ENCODE assay signal across 8 cellular contexts in the genomic region with DNA sequence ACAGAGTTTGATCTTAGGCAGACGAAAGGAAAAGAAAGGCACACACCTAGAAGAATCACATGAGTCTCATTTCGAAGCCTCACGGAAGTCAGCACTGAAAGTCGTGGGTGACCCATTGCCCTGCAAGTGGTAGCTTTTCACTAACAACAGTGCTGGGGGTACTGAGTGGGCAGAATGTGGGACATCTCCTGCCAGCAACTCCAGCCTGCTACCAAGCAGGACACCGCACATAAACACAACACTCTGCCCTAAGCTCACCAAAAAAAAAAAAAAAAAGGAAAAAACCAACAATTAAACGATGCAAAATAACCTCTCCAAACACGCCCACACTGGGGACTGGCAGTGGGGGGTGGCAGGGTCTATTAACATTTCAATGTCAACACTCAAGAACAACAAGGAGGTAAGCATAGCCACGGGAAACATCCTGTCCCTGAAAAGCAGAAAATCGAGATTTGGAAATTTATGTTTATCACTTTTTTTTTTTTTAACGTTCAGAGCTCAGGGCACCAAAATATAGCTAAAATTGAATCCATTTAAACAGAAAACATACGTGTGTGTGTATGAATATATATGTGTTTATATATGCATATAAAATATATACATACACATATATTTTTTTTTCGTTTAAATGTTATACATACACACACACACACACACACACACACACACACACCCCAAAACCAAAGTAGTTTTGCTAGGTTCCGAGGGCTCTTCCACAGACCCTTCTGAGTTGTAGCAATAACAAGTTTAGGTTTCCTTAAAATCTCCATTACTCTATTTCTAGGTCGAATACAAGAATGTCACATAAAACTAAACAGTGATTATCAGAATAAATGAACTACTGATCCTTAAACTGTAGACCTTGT. TPM values are rescaled to one million over a fixed set of nuclear protein-coding genes. Genes with fewer than 3 reads are reported as not detected.
DNase-seq lines count a peak whose midpoint lies in the region; ATAC-seq and TF ChIP-seq lines count a peak whose summit lies in the region.

No MANE protein-coding gene starts in this region.

- intact Hi-C loops in spleen (cut with DNase I; ENCODE audit: low total_unique reads) = loop anchor here (10.0 kb wide), 1 partner anchor 71 kb away; the partner anchor contains the start of genes EEF1B2 and NDUFS1

- no peaks in the 10 kb centered on the region for H3K36me3 ChIP-seq in adipocyte (ENCODE audit: control insufficient read depth, insufficient read depth, low read length, severe bottlenecking)
- H3K36me3 ChIP-seq in spleen = no peaks in the 10 kb centered on the region

- TF ChIP-seq POLR2A in spleen (IDR thresholded peaks at IDR 0.05) = no peak

- H3K4me3 Mint-ChIP-seq in activated CD8-positive, alpha-beta memory T cell treated with anti-CD3 and anti-CD28 coated beads, Interleukin-2, amount 10 ng/mL, durations not matched to agents 7 days and 5 days = peak overlapping the region; percentile 93

- no peak for ATAC-seq in activated CD8-positive, alpha-beta memory T cell treated with anti-CD3 and anti-CD28 coated beads, Interleukin-2, amount 10 ng/mL, durations not matched to agents 7 days and 5 days

- CTCF ChIA-PET in activated CD8-positive, alpha-beta memory T cell treated with anti-CD3 and anti-CD28 coated beads, Interleukin-2, amount 10 ng/mL, durations not matched to agents 7 days and 5 days (lab: Charles Lee) = interaction anchor here (0.6 to 1.3 kb wide), 5 partner anchors 10 to 99 kb away, joined by 3 to 4 read pairs (median 3); partner anchors contain the start of genes EEF1B2 and NDUFS1

- no peak for TF ChIP-seq CTCF in spleen (IDR thresholded peaks at IDR 0.05 in 8 of 11, conservative IDR thresholded peaks at IDR 0.05 in 3 of 11)

- H3K36me3 Mint-ChIP-seq in activated CD8-positive, alpha-beta memory T cell treated with anti-CD3 and anti-CD28 coated beads, Interleukin-2, amount 10 ng/mL, durations not matched to agents 7 days and 5 days = peaks cover 4% of the 10 kb centered on the region

- H3K4me1 ChIP-seq in adipocyte (ENCODE audit: control insufficient read depth, insufficient read depth, low read length) (peaks cover 20% of the 10 kb centered on the region), spleen (peaks cover 13 to 84% (median 47%) of the 10 kb centered on the region in 6 donors)

- H3K9ac ChIP-seq in adipocyte (ENCODE audit: low read length) = peak overlapping the region; percentile 100

- H3K27ac Mint-ChIP-seq in activated CD8-positive, alpha-beta memory T cell treated with anti-CD3 and anti-CD28 coated beads, Interleukin-2, amount 10 ng/mL, durations not matched to agents 7 days and 5 days = peak overlapping the region; percentile 99

- H3K4me3 ChIP-seq in adipocyte (ENCODE audit: low read length) = peak overlapping the region; percentile 85
- peak overlapping the region; percentile 60 to 80 (median 64) for H3K4me3 ChIP-seq in spleen

- 4 to 14% (median 12%) methylated on average over 14 of the region's 14 CpGs for WGBS in spleen, 5 donors

- peak; percentile 62 for DNase-seq in activated CD8-positive, alpha-beta memory T cell treated with anti-CD3 and anti-CD28 coated beads, Interleukin-2, amount 10 ng/mL, durations not matched to agents 7 days and 5 days
- DNase-seq in activated CD8-positive, alpha-beta memory T cell treated with anti-CD3 and anti-CD28 coated beads for 24 hours = no peak
- DNase-seq in NCI-H146 (lab: John Stamatoyannopoulos, UW) = peak; percentile 28
- DNase-seq in adipocyte (ENCODE audit: low read depth) = peak; percentile 27
- DNase-seq in iPS-NIHi11 (ENCODE audit: low spot score) = peak; percentile 54
- no peak for DNase-seq in spleen
- DNase-seq in DMS114 treated with DMSO at 0.1 percent for 48 hours (lab: John Stamatoyannopoulos, UW; ENCODE audit: unreplicated experiment) = no peak
- DNase-seq in NK-92 treated with Interleukin-12 subunit alpha and Interleukin-12 subunit beta, amount 100 ng/mL, for 24 hours (lab: John Stamatoyannopoulos, UW) = no peak

- peak overlapping the region; percentile 95 to 99 (median 98) for H3K27ac ChIP-seq in spleen

- H3K27me3 Mint-ChIP-seq in activated CD8-positive, alpha-beta memory T cell treated with anti-CD3 and anti-CD28 coated beads, Interleukin-2, amount 10 ng/mL, durations not matched to agents 7 days and 5 days = no peaks in the 10 kb centered on the region

- H3K4me1 Mint-ChIP-seq in activated CD8-positive, alpha-beta memory T cell treated with anti-CD3 and anti-CD28 coated beads, Interleukin-2, amount 10 ng/mL, durations not matched to agents 7 days and 5 days = peaks cover 21% of the 10 kb centered on the region

- no peaks in the 10 kb centered on the region for H3K27me3 ChIP-seq in adipocyte (replicated peaks; ENCODE audit: control insufficient read depth, insufficient read depth, low read length)
- H3K27me3 ChIP-seq in spleen (replicated peaks in 1 of 7) = no peaks in the 10 kb centered on the region

- H3K9me3 ChIP-seq in adipocyte (ENCODE audit: control insufficient read depth, low read length) (no peaks in the 10 kb centered on the region), spleen (no peaks in the 10 kb centered on the region)

- no peaks in the 10 kb centered on the region for H3K9me3 Mint-ChIP-seq in activated CD8-positive, alpha-beta memory T cell treated with anti-CD3 and anti-CD28 coated beads, Interleukin-2, amount 10 ng/mL, durations not matched to agents 7 days and 5 days (ENCODE audit: low read depth)

RNA-seq across cellular contexts. Expression of gene INO80D, which starts 2.1 kb away (rescaled TPM):
- total RNA-seq in activated CD8-positive, alpha-beta memory T cell treated with anti-CD3 and anti-CD28 coated beads, Interleukin-2, amount 10 ng/mL, durations not matched to agents 7 days and 5 days = 10 to 100 TPM; 26.7 to 29.4 TPM
- total RNA-seq in spleen = 10 to 100 TPM; 23.9 to 39.8 (median 33.2) TPM
- polyA plus RNA-seq in spleen = 1 to 10 TPM; 1.6 to 2.7 (median 2.0) TPM

Comparison
In these comparisons a context has a peak if more than half of its experiments do, and no peak if none do; other contexts are left out.
1. DNase-seq: peak in activated CD8-positive, alpha-beta memory T cell treated with anti-CD3 and anti-CD28 coated beads, Interleukin-2, amount 10 ng/mL, durations not matched to agents 7 days and 5 days (single experiment), NCI-H146 (single experiment), adipocyte (single experiment) and iPS-NIHi11 (single experiment); none in activated CD8-positive, alpha-beta memory T cell treated with anti-CD3 and anti-CD28 coated beads for 24 hours (single experiment), spleen (single experiment), DMS114 treated with DMSO at 0.1 percent for 48 hours (single experiment) and NK-92 treated with Interleukin-12 subunit alpha and Interleukin-12 subunit beta, amount 100 ng/mL, for 24 hours (single experiment).